In genomic region chr2:240619506-240620148, GRCh38 we compare ENCODE assay signal across 11 cellular contexts. TPM values are rescaled to one million over a fixed set of nuclear protein-coding genes. Genes with fewer than 3 reads are reported as not detected.
DNase-seq lines count a peak whose midpoint lies in the region; ATAC-seq and TF ChIP-seq lines count a peak whose summit lies in the region.
"Had no signal": no experiment of that assay in that cellular context is flagged by ENCODE, and none has a peak within 500 bp of the region (broad histone marks: within the 10 kb centered on the region; RNA-seq: fewer than 3 reads in every experiment).

No MANE protein-coding gene starts in this region.

- ATAC-seq in esophagus mucosa (peak; percentile 67), HG02938 (IDR thresholded peaks at IDR 0.05; ENCODE audit: unreplicated experiment) (no peak), GM21576 (IDR thresholded peaks at IDR 0.05; ENCODE audit: unreplicated experiment) (no peak)

- no peaks in the 10 kb centered on the region for H3K36me3 ChIP-seq in sigmoid colon
- H3K36me3 ChIP-seq in HAP-1 (replicated peaks), result no peaks in the 10 kb centered on the region

- no peak overlapping the region for H3K4me3 ChIP-seq in sigmoid colon
- no peak overlapping the region for H3K4me3 ChIP-seq in HAP-1

- no peak overlapping the region for H3K27ac ChIP-seq in sigmoid colon

- no peaks in the 10 kb centered on the region for H3K4me1 ChIP-seq in sigmoid colon
- H3K4me1 ChIP-seq in HAP-1, result no peaks in the 10 kb centered on the region

- peaks cover 33% of the 10 kb centered on the region for H3K4me1 Mint-ChIP-seq in activated naive CD4-positive, alpha-beta T cell treated with anti-CD3 and anti-CD28 coated beads for 36 hours (ENCODE audit: low read depth)

- H3K36me3 Mint-ChIP-seq in activated naive CD4-positive, alpha-beta T cell treated with anti-CD3 and anti-CD28 coated beads for 36 hours (ENCODE audit: low read depth), result peaks cover 4% of the 10 kb centered on the region

- no peaks in the 10 kb centered on the region for H3K27me3 Mint-ChIP-seq in activated naive CD4-positive, alpha-beta T cell treated with anti-CD3 and anti-CD28 coated beads for 36 hours (ENCODE audit: low read depth)
- H3K27me3 Mint-ChIP-seq: progenitor cell of endocrine pancreas had no signal

- intact Hi-C loops in activated naive CD4-positive, alpha-beta T cell treated with anti-CD3 and anti-CD28 coated beads for 36 hours (cut with micrococcal nuclease), result loop anchor here (10.0 kb wide), 1 partner anchor 105 kb away; no protein-coding TSS in a partner anchor
- intact Hi-C loops in sigmoid colon (cut with DNase I), result no loop called here

- peak overlapping the region; percentile 36 for H3K27ac Mint-ChIP-seq in activated naive CD4-positive, alpha-beta T cell treated with anti-CD3 and anti-CD28 coated beads for 36 hours
- H3K27ac Mint-ChIP-seq: progenitor cell of endocrine pancreas had no signal

- CTCF ChIA-PET in activated naive CD4-positive, alpha-beta T cell treated with anti-CD3 and anti-CD28 coated beads for 36 hours (lab: Charles Lee), result no interaction called here

- no peak overlapping the region for H3K4me3 Mint-ChIP-seq in activated naive CD4-positive, alpha-beta T cell treated with anti-CD3 and anti-CD28 coated beads for 36 hours

- peaks cover 0 to 7% (median 0%) of the 10 kb centered on the region in 3 donors for H3K27me3 ChIP-seq in sigmoid colon
- no peaks in the 10 kb centered on the region for H3K27me3 ChIP-seq in HAP-1 (ENCODE audit: low read depth)

- TF ChIP-seq CTCF in sigmoid colon (IDR thresholded peaks at IDR 0.05), result no peak

- TF ChIP-seq POLR2A in sigmoid colon (IDR thresholded peaks at IDR 0.05), result no peak

- H3K9me3 ChIP-seq in sigmoid colon, result no peaks in the 10 kb centered on the region
- H3K9me3 ChIP-seq in HAP-1, result no peaks in the 10 kb centered on the region

- in situ Hi-C loops in HAP-1 (cut with MboI; ENCODE audit: low sequenced_read_pairs), result no loop called here

- H3K9me3 Mint-ChIP-seq in activated naive CD4-positive, alpha-beta T cell treated with anti-CD3 and anti-CD28 coated beads for 36 hours, result peaks cover 4% of the 10 kb centered on the region

- WGBS in sigmoid colon, 2 donors, result 67 to 78% methylated on average over 19 of the region's 19 CpGs

- DNase-seq in activated naive CD4-positive, alpha-beta T cell treated with anti-CD3 and anti-CD28 coated beads for 36 hours, result peak; percentile 25
- DNase-seq in activated naive CD4-positive, alpha-beta T cell treated with Interleukin-2 at 50 U/mL for 16 hours, result no peak
- DNase-seq in RPMI7951 (ENCODE audit: low read depth), result peak; percentile 24
- peak; percentile 49 for DNase-seq in sigmoid colon
- no peak for DNase-seq in HAP-1 (ENCODE audit: low spot score in 2 of 2)
- DNase-seq: stimulated activated CD4-positive, alpha-beta T cell treated with anti-CD3 and anti-CD28 coated beads, Interleukin-4, amount 100 ng/mL, for 24 hours; SW 1271 had no signal

- no peak for TF ChIP-seq EP300 in sigmoid colon (IDR thresholded peaks at IDR 0.05)

RNA-seq across cellular contexts. Expression of gene GPR35, which starts 5.7 kb away (rescaled TPM):
- 1 to 10 TPM; 2.5 to 2.6 TPM for total RNA-seq in activated naive CD4-positive, alpha-beta T cell treated with anti-CD3 and anti-CD28 coated beads for 36 hours
- total RNA-seq in RPMI7951 (2014; rRNA removed; shearing (Covaris generic)), result 0.10 and 0.12 TPM in 2 replicates
- total RNA-seq in esophagus mucosa (0.24 TPM), sigmoid colon (1 to 10 TPM; 1.3 to 7.8 (median 3.5) TPM)
- 10 to 100 TPM; 28.2 to 76.6 (median 33.0) TPM for polyA plus RNA-seq in sigmoid colon

RNA-seq across cellular contexts. Expression of gene CAPN10, which starts 33.1 kb away (rescaled TPM):
- 10 to 100 TPM; 24.9 to 28.5 TPM for total RNA-seq in activated naive CD4-positive, alpha-beta T cell treated with anti-CD3 and anti-CD28 coated beads for 36 hours
- 11.4 and 14.0 TPM in 2 replicates for total RNA-seq in RPMI7951 (2014; rRNA removed; shearing (Covaris generic))
- total RNA-seq in esophagus mucosa, result 10.5 TPM
- 10 to 100 TPM; 10.5 to 27.7 (median 16.3) TPM for total RNA-seq in sigmoid colon
- polyA plus RNA-seq in sigmoid colon, result 10 to 100 TPM; 11.4 to 33.0 (median 16.4) TPM

RNA-seq across cellular contexts. Expression of gene RNPEPL1, which starts 51.3 kb away (rescaled TPM):
- 10 to 100 TPM; 40.3 to 44.3 TPM for total RNA-seq in activated naive CD4-positive, alpha-beta T cell treated with anti-CD3 and anti-CD28 coated beads for 36 hours
- 13.1 and 15.4 TPM in 2 replicates for total RNA-seq in RPMI7951 (2014; rRNA removed; shearing (Covaris generic))
- total RNA-seq in esophagus mucosa (44.6 TPM), sigmoid colon (10 to 100 TPM; 23.1 to 87.8 (median 28.4) TPM)
- polyA plus RNA-seq in sigmoid colon, result 100 to 1,000 TPM in 2 of 3 donors, 10 to 100 TPM in 1; 64.3 to 136 (median 102) TPM

RNA-seq across cellular contexts. Expression of gene DUSP28, which starts 59.5 kb away (rescaled TPM):
- total RNA-seq in activated naive CD4-positive, alpha-beta T cell treated with anti-CD3 and anti-CD28 coated beads for 36 hours, result 1 to 10 TPM; 5.1 to 5.6 TPM
- total RNA-seq in RPMI7951 (2014; rRNA removed; shearing (Covaris generic)), result 5.3 and 11.7 TPM in 2 replicates
- total RNA-seq in esophagus mucosa (3.7 TPM), sigmoid colon (10 to 100 TPM in 1 of 4 donors, 1 to 10 TPM in 3; 4.6 to 10.2 (median 7.6) TPM)
- 1 to 10 TPM; 5.0 to 5.4 (median 5.1) TPM for polyA plus RNA-seq in sigmoid colon

Comparison
In these comparisons a context has a peak if more than half of its experiments do, and no peak if none do; other contexts are left out.
1. DNase-seq: peak in activated naive CD4-positive, alpha-beta T cell treated with anti-CD3 and anti-CD28 coated beads for 36 hours (single experiment), RPMI7951 (single experiment) and sigmoid colon (single experiment); none in activated naive CD4-positive, alpha-beta T cell treated with Interleukin-2 at 50 U/mL for 16 hours (single experiment) and HAP-1 (0 of 2).